In the genomic region with DNA sequence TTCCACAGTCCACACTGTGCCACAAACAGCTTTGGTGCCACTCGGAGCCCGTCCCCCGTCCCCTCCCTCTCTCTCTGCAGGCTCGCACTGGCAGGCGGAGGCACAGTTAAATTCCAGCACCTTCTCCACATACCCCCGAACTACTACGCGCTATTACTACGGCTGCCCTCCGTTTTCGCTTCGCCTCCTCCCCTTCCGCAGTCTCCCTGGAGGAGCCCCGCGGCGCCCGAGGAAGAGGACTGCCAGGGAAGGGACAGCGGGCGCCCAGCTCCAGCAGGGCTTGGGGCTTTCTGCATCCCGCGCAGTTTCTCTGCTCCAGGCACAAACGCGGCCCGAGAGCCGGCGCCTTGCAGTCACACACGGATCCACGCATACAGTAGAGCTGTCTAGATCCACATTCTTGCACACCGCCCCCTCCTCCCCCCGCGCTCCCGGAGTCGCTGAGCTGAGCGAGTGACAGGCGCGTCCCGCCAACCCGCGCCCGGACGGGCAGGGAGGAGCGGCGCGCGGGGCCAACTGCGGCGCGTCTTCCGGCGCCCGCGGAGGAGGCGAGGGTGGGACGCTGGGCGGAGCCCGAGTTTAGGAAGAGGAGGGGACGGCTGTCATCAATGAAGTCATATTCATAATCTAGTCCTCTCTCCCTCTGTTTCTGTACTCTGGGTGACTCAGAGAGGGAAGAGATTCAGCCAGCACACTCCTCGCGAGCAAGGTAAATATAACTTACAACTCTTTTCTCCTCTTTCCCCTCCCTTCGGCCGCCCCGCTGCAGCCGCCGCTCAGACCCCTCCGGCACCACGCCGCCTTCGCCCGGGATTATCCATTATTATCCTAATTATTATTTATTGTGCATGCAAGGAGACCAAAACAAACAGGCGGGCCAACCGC, we compare ENCODE assay signal across 1 cellular context.
A peak's percentile ranks its signal among the peaks of the same experiment; 100 is the strongest.
TF ChIP-seq lines count a peak whose summit lies in the region.

A gene (plus strand): TSS at position 652 of the 885 bp plus-strand sequence. CDS start 13,676 bp downstream, outside the sequence.

TF ChIP-seq in HepG2, 621 proteins besides CTCF, POLR2A, EP300 and RAD21 (continued from another document and continues in another):
- TF ChIP-seq, protein P1, sequence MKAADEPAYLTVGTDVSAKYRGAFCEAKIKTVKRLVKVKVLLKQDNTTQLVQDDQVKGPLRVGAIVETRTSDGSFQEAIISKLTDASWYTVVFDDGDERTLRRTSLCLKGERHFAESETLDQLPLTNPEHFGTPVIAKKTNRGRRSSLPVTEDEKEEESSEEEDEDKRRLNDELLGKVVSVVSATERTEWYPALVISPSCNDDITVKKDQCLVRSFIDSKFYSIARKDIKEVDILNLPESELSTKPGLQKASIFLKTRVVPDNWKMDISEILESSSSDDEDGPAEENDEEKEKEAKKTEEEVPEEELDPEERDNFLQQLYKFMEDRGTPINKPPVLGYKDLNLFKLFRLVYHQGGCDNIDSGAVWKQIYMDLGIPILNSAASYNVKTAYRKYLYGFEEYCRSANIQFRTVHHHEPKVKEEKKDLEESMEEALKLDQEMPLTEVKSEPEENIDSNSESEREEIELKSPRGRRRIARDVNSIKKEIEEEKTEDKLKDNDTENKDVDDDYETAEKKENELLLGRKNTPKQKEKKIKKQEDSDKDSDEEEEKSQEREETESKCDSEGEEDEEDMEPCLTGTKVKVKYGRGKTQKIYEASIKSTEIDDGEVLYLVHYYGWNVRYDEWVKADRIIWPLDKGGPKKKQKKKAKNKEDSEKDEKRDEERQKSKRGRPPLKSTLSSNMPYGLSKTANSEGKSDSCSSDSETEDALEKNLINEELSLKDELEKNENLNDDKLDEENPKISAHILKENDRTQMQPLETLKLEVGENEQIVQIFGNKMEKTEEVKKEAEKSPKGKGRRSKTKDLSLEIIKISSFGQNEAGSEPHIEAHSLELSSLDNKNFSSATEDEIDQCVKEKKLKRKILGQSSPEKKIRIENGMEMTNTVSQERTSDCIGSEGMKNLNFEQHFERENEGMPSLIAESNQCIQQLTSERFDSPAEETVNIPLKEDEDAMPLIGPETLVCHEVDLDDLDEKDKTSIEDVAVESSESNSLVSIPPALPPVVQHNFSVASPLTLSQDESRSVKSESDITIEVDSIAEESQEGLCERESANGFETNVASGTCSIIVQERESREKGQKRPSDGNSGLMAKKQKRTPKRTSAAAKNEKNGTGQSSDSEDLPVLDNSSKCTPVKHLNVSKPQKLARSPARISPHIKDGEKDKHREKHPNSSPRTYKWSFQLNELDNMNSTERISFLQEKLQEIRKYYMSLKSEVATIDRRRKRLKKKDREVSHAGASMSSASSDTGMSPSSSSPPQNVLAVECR (CRISPR knock-in tag; IDR thresholded peaks at IDR 0.05; ENCODE audit: borderline replicate concordance) = peak; percentile 83
- no peak for TF ChIP-seq MED13 (CRISPR knock-in tag; IDR thresholded peaks at IDR 0.05)
- no peak for TF ChIP-seq MBNL3 (CRISPR knock-in tag; conservative IDR thresholded peaks at IDR 0.05)
- TF ChIP-seq, protein P2, sequence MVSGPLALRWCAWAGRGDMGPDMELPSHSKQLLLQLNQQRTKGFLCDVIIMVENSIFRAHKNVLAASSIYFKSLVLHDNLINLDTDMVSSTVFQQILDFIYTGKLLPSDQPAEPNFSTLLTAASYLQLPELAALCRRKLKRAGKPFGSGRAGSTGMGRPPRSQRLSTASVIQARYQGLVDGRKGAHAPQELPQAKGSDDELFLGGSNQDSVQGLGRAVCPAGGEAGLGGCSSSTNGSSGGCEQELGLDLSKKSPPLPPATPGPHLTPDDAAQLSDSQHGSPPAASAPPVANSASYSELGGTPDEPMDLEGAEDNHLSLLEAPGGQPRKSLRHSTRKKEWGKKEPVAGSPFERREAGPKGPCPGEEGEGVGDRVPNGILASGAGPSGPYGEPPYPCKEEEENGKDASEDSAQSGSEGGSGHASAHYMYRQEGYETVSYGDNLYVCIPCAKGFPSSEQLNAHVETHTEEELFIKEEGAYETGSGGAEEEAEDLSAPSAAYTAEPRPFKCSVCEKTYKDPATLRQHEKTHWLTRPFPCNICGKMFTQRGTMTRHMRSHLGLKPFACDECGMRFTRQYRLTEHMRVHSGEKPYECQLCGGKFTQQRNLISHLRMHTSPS (CRISPR knock-in tag; IDR thresholded peaks at IDR 0.05; ENCODE audit: low read depth) = no peak
- TF ChIP-seq, protein P3, sequence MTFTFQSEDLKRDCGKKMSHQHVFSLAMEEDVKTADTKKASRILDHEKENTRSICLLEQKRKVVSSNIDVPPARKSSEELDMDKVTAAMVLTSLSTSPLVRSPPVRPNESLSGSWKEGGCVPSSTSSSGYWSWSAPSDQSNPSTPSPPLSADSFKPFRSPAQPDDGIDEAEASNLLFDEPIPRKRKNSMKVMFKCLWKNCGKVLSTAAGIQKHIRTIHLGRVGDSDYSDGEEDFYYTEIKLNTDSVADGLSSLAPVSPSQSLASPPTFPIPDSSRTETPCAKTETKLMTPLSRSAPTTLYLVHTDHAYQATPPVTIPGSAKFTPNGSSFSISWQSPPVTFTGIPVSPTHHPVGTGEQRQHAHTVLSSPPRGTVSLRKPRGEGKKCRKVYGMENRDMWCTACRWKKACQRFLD (CRISPR knock-in tag; IDR thresholded peaks at IDR 0.05; ENCODE audit: borderline replicate concordance) = no peak; the same call in 1 of the 2 replicates
- peak; percentile 98 for TF ChIP-seq SP2 (CRISPR knock-in tag; IDR thresholded peaks at IDR 0.05)
- TF ChIP-seq, protein P4, sequence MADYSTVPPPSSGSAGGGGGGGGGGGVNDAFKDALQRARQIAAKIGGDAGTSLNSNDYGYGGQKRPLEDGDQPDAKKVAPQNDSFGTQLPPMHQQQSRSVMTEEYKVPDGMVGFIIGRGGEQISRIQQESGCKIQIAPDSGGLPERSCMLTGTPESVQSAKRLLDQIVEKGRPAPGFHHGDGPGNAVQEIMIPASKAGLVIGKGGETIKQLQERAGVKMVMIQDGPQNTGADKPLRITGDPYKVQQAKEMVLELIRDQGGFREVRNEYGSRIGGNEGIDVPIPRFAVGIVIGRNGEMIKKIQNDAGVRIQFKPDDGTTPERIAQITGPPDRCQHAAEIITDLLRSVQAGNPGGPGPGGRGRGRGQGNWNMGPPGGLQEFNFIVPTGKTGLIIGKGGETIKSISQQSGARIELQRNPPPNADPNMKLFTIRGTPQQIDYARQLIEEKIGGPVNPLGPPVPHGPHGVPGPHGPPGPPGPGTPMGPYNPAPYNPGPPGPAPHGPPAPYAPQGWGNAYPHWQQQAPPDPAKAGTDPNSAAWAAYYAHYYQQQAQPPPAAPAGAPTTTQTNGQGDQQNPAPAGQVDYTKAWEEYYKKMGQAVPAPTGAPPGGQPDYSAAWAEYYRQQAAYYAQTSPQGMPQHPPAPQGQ (CRISPR knock-in tag; IDR thresholded peaks at IDR 0.05; ENCODE audit: borderline replicate concordance) = no peak
- TF ChIP-seq, protein P5, sequence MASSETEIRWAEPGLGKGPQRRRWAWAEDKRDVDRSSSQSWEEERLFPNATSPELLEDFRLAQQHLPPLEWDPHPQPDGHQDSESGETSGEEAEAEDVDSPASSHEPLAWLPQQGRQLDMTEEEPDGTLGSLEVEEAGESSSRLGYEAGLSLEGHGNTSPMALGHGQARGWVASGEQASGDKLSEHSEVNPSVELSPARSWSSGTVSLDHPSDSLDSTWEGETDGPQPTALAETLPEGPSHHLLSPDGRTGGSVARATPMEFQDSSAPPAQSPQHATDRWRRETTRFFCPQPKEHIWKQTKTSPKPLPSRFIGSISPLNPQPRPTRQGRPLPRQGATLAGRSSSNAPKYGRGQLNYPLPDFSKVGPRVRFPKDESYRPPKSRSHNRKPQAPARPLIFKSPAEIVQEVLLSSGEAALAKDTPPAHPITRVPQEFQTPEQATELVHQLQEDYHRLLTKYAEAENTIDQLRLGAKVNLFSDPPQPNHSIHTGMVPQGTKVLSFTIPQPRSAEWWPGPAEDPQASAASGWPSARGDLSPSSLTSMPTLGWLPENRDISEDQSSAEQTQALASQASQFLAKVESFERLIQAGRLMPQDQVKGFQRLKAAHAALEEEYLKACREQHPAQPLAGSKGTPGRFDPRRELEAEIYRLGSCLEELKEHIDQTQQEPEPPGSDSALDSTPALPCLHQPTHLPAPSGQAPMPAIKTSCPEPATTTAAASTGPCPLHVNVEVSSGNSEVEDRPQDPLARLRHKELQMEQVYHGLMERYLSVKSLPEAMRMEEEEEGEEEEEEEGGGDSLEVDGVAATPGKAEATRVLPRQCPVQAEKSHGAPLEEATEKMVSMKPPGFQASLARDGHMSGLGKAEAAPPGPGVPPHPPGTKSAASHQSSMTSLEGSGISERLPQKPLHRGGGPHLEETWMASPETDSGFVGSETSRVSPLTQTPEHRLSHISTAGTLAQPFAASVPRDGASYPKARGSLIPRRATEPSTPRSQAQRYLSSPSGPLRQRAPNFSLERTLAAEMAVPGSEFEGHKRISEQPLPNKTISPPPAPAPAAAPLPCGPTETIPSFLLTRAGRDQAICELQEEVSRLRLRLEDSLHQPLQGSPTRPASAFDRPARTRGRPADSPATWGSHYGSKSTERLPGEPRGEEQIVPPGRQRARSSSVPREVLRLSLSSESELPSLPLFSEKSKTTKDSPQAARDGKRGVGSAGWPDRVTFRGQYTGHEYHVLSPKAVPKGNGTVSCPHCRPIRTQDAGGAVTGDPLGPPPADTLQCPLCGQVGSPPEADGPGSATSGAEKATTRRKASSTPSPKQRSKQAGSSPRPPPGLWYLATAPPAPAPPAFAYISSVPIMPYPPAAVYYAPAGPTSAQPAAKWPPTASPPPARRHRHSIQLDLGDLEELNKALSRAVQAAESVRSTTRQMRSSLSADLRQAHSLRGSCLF (CRISPR knock-in tag; IDR thresholded peaks at IDR 0.05; ENCODE audit: borderline replicate concordance) = no peak
- TF ChIP-seq, protein P6, sequence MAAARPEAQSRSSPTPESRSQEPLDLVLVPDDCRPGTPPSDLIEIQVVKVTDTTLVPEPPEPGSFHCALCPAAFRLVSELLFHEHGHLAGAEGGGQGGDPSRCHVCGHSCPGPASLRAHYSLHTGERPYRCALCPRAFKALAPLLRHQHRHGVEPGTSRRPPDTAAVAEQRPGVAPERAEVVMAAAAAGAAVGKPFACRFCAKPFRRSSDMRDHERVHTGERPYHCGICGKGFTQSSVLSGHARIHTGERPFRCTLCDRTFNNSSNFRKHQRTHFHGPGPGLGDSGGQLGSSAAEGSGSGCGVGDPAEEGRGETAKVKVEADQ (CRISPR knock-in tag; IDR thresholded peaks at IDR 0.05; ENCODE audit: borderline replicate concordance) = peak; percentile 42; the same call in 1 of the 2 replicates
- peak; percentile 69; the same call in 1 of the 2 replicates for TF ChIP-seq ZC3H13 (CRISPR knock-in tag; IDR thresholded peaks at IDR 0.05)
- no peak for TF ChIP-seq TARDBP (CRISPR knock-in tag; IDR thresholded peaks at IDR 0.05)
- peak; percentile 30; the same call in 1 of the 2 replicates for TF ChIP-seq ZNF788 (CRISPR knock-in tag; IDR thresholded peaks at IDR 0.05; ENCODE audit: borderline replicate concordance)
- no peak for TF ChIP-seq SAFB2 (CRISPR knock-in tag; IDR thresholded peaks at IDR 0.05; ENCODE audit: borderline replicate concordance, low read depth)
- no peak for TF ChIP-seq TSC22D2 (CRISPR knock-in tag; IDR thresholded peaks at IDR 0.05; ENCODE audit: borderline replicate concordance)
- peak; percentile 64 for TF ChIP-seq SPEN (CRISPR knock-in tag; IDR thresholded peaks at IDR 0.05; ENCODE audit: low read depth)
- no peak for TF ChIP-seq TOPORS (CRISPR knock-in tag; IDR thresholded peaks at IDR 0.05)
- 0 out of 2 replicates have a peak, but pooled peaks have one; percentile 40 for TF ChIP-seq ZNF563 (CRISPR knock-in tag; IDR thresholded peaks at IDR 0.05)
- TF ChIP-seq ZNF138 (CRISPR knock-in tag; IDR thresholded peaks at IDR 0.05; ENCODE audit: low read depth) = peak; percentile 50; the same call in 1 of the 2 replicates
- TF ChIP-seq ZNF572 (CRISPR knock-in tag; IDR thresholded peaks at IDR 0.05) = no peak
- TF ChIP-seq, protein P7, sequence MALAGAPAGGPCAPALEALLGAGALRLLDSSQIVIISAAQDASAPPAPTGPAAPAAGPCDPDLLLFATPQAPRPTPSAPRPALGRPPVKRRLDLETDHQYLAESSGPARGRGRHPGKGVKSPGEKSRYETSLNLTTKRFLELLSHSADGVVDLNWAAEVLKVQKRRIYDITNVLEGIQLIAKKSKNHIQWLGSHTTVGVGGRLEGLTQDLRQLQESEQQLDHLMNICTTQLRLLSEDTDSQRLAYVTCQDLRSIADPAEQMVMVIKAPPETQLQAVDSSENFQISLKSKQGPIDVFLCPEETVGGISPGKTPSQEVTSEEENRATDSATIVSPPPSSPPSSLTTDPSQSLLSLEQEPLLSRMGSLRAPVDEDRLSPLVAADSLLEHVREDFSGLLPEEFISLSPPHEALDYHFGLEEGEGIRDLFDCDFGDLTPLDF (CRISPR knock-in tag; IDR thresholded peaks at IDR 0.05) = no peak
- no peak for TF ChIP-seq SOX13 (IDR thresholded peaks at IDR 0.05)
- TF ChIP-seq SOX13 (CRISPR knock-in tag; conservative IDR thresholded peaks at IDR 0.05 in 1 of 2, IDR thresholded peaks at IDR 0.05 in 1 of 2) = peak in 1 of 2 experiments; percentile 28; a peak in 1 of 4 replicates
- TF ChIP-seq U2AF2 (IDR thresholded peaks at IDR 0.05; ENCODE audit: low read depth, low read length) = no peak
- TF ChIP-seq, protein P8, sequence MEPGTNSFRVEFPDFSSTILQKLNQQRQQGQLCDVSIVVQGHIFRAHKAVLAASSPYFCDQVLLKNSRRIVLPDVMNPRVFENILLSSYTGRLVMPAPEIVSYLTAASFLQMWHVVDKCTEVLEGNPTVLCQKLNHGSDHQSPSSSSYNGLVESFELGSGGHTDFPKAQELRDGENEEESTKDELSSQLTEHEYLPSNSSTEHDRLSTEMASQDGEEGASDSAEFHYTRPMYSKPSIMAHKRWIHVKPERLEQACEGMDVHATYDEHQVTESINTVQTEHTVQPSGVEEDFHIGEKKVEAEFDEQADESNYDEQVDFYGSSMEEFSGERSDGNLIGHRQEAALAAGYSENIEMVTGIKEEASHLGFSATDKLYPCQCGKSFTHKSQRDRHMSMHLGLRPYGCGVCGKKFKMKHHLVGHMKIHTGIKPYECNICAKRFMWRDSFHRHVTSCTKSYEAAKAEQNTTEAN (CRISPR knock-in tag; conservative IDR thresholded peaks at IDR 0.05) = peak; percentile 79
- TF ChIP-seq ZBTB7B (CRISPR knock-in tag; IDR thresholded peaks at IDR 0.05) = no peak
- 0 out of 2 replicates have a peak, but pooled peaks have one; percentile 58 for TF ChIP-seq ZNF780A (CRISPR knock-in tag; IDR thresholded peaks at IDR 0.05)
- TF ChIP-seq ARNTL (CRISPR knock-in tag; IDR thresholded peaks at IDR 0.05) = no peak
- no peak for TF ChIP-seq ZNF660 (CRISPR knock-in tag; IDR thresholded peaks at IDR 0.05; ENCODE audit: borderline replicate concordance, low read depth)
- TF ChIP-seq REPIN1 (CRISPR knock-in tag; IDR thresholded peaks at IDR 0.05; ENCODE audit: borderline replicate concordance, low read depth) = peak; percentile 65; the same call in 1 of the 2 replicates
- TF ChIP-seq BRD4 (CRISPR knock-in tag; IDR thresholded peaks at IDR 0.05) = 0 out of 2 replicates have a peak, but pooled peaks have one; percentile 39
- TF ChIP-seq DNMT3B (CRISPR knock-in tag; conservative IDR thresholded peaks at IDR 0.05) = no peak
- TF ChIP-seq, protein P9, sequence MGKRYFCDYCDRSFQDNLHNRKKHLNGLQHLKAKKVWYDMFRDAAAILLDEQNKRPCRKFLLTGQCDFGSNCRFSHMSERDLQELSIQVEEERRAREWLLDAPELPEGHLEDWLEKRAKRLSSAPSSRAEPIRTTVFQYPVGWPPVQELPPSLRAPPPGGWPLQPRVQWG (CRISPR knock-in tag; IDR thresholded peaks at IDR 0.05; ENCODE audit: borderline replicate concordance, low read depth) = no peak
- TF ChIP-seq NBN (conservative IDR thresholded peaks at IDR 0.05) = no peak
- TF ChIP-seq CENPX (CRISPR knock-in tag; IDR thresholded peaks at IDR 0.05) = no peak
- TF ChIP-seq HOXD1 (CRISPR knock-in tag; IDR thresholded peaks at IDR 0.05) = no peak
- TF ChIP-seq, protein P10, sequence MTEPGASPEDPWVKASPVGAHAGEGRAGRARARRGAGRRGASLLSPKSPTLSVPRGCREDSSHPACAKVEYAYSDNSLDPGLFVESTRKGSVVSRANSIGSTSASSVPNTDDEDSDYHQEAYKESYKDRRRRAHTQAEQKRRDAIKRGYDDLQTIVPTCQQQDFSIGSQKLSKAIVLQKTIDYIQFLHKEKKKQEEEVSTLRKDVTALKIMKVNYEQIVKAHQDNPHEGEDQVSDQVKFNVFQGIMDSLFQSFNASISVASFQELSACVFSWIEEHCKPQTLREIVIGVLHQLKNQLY (CRISPR knock-in tag; IDR thresholded peaks at IDR 0.05) = peak; percentile 11; the same call in 1 of the 2 replicates
- no peak for TF ChIP-seq ZKSCAN8 (CRISPR knock-in tag; IDR thresholded peaks at IDR 0.05; ENCODE audit: borderline replicate concordance)
